In the genomic region with DNA sequence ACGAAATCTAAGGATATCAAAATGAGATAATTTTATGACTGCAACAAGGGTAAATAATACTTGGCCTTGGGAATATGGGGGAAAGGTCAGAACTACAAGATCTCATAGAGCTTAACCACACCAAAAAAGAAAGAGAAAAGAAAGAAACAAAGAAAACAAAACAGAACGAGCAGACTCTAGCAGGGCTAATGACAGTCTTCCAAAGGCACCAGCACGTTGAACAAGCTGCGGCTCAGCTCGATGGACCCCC, we compare ENCODE assay signal across 8 cellular contexts. TPM values are rescaled to one million over a fixed set of nuclear protein-coding genes. Genes with fewer than 3 reads are reported as not detected.
DNase-seq lines count a peak whose midpoint lies in the region; ATAC-seq and TF ChIP-seq lines count a peak whose summit lies in the region.

No MANE protein-coding gene starts in this region.

- H3K9ac ChIP-seq in colonic mucosa (ENCODE audit: low read depth in 2 of 2, low read length in 2 of 2) = peak overlapping the region; percentile 86 to 89

- H3K27me3 ChIP-seq in CD8-positive, alpha-beta memory T cell (ENCODE audit: insufficient read depth, low read length, poor library complexity, severe bottlenecking) = no peaks in the 10 kb centered on the region
- no peaks in the 10 kb centered on the region for H3K27me3 ChIP-seq in colonic mucosa
- no peaks in the 10 kb centered on the region for H3K27me3 ChIP-seq in naive thymus-derived CD4-positive, alpha-beta T cell (ENCODE audit: control insufficient read depth in 2 of 2, insufficient read depth in 2 of 2, low read length in 2 of 2)

- H3K36me3 ChIP-seq in CD8-positive, alpha-beta memory T cell (ENCODE audit: insufficient read depth, low read length) = no peaks in the 10 kb centered on the region
- H3K36me3 ChIP-seq in colonic mucosa = no peaks in the 10 kb centered on the region
- peaks cover 0 to 11% (median 0%) of the 10 kb centered on the region in 3 experiments for H3K36me3 ChIP-seq in naive thymus-derived CD4-positive, alpha-beta T cell (ENCODE audit: control insufficient read depth in 2 of 3, insufficient read depth in 3 of 3, low read length in 3 of 3)

- no peak for DNase-seq in CD8-positive, alpha-beta memory T cell
- DNase-seq in LoVo (ENCODE audit: low spot score) (peak; percentile 39), colonic mucosa (no peak), NK-92 (lab: John Stamatoyannopoulos, UW; ENCODE audit: unreplicated experiment) (no peak), activated gamma-delta T cell (lab: John Stamatoyannopoulos, UW) (no peak), COLO668 (lab: John Stamatoyannopoulos, UW; ENCODE audit: unreplicated experiment) (no peak)
- no peak for DNase-seq in naive thymus-derived CD4-positive, alpha-beta T cell
- no peak for DNase-seq in effector CD4-positive, alpha-beta T cell

- no peaks in the 10 kb centered on the region for H3K27me3 Mint-ChIP-seq in CD8-positive, alpha-beta memory T cell
- H3K27me3 Mint-ChIP-seq in naive thymus-derived CD4-positive, alpha-beta T cell = no peaks in the 10 kb centered on the region

- H3K4me3 Mint-ChIP-seq in CD8-positive, alpha-beta memory T cell = peak overlapping the region; percentile 85 to 100 (median 94)
- peak overlapping the region; percentile 88 to 99 (median 94) for H3K4me3 Mint-ChIP-seq in naive thymus-derived CD4-positive, alpha-beta T cell

- H3K4me1 ChIP-seq in CD8-positive, alpha-beta memory T cell (ENCODE audit: insufficient read depth, low read length) = peaks cover 25% of the 10 kb centered on the region
- H3K4me1 ChIP-seq in colonic mucosa = no peaks in the 10 kb centered on the region
- H3K4me1 ChIP-seq in naive thymus-derived CD4-positive, alpha-beta T cell (ENCODE audit: control insufficient read depth in 2 of 2, insufficient read depth in 2 of 2, low read length in 2 of 2) = peaks cover 10 to 16% of the 10 kb centered on the region in 2 donors

- no peak for TF ChIP-seq CTCF in colonic mucosa (IDR thresholded peaks at IDR 0.05)

- no peaks in the 10 kb centered on the region for H3K9me3 Mint-ChIP-seq in CD8-positive, alpha-beta memory T cell
- H3K9me3 Mint-ChIP-seq in naive thymus-derived CD4-positive, alpha-beta T cell = no peaks in the 10 kb centered on the region

- no peak for ATAC-seq in naive thymus-derived CD4-positive, alpha-beta T cell

- no peaks in the 10 kb centered on the region for H3K9me3 ChIP-seq in CD8-positive, alpha-beta memory T cell (ENCODE audit: low read length)
- no peaks in the 10 kb centered on the region for H3K9me3 ChIP-seq in colonic mucosa
- no peaks in the 10 kb centered on the region for H3K9me3 ChIP-seq in naive thymus-derived CD4-positive, alpha-beta T cell (ENCODE audit: control insufficient read depth in 2 of 3, low read length in 3 of 3)

- H3K4me1 Mint-ChIP-seq in CD8-positive, alpha-beta memory T cell = peaks cover 30 to 50% (median 43%) of the 10 kb centered on the region in 3 donors
- peaks cover 22 to 49% (median 40%) of the 10 kb centered on the region in 7 donors for H3K4me1 Mint-ChIP-seq in naive thymus-derived CD4-positive, alpha-beta T cell

- POLR2A ChIA-PET in CD8-positive, alpha-beta memory T cell (lab: Charles Lee) = interaction anchor here (0.8 to 2.8 kb wide), 13 partner anchors 10 to 1213 kb away, joined by 3 to 20 read pairs (median 7); a partner anchor contains a TSS
- POLR2A ChIA-PET in naive thymus-derived CD4-positive, alpha-beta T cell (lab: Charles Lee) = interaction anchor here (0.7 to 3.5 kb wide), 21 partner anchors 22 to 1214 kb away, joined by 3 to 29 read pairs (median 5); a partner anchor contains a TSS

- intact Hi-C loops in colonic mucosa (cut with DNase I) = loop anchor here (2.0 to 10.0 kb wide), 3 partner anchors 55 to 78 kb away; a partner anchor contains a TSS
- intact Hi-C loops in naive thymus-derived CD4-positive, alpha-beta T cell (cut with micrococcal nuclease) = loop anchor here (1.0 to 10.0 kb wide), 19 partner anchors 15 to 1895 kb away; a partner anchor contains a TSS

- H3K27ac Mint-ChIP-seq in CD8-positive, alpha-beta memory T cell = peak overlapping the region; percentile 86 to 99 (median 92)
- peak overlapping the region; percentile 83 to 98 (median 92) for H3K27ac Mint-ChIP-seq in naive thymus-derived CD4-positive, alpha-beta T cell

- CTCF ChIA-PET in CD8-positive, alpha-beta memory T cell (lab: Charles Lee) = interaction anchor here (0.9 to 4.2 kb wide), 14 partner anchors 9 to 250 kb away, joined by 3 to 35 read pairs (median 4); a partner anchor contains a TSS
- CTCF ChIA-PET in naive thymus-derived CD4-positive, alpha-beta T cell (lab: Charles Lee) = interaction anchor here (0.7 to 1.7 kb wide), 6 partner anchors 10 to 78 kb away, joined by 3 to 8 read pairs (median 4); a partner anchor contains a TSS

- peak overlapping the region; percentile 79 for H3K27ac ChIP-seq in CD8-positive, alpha-beta memory T cell (ENCODE audit: low read depth, low read length)
- H3K27ac ChIP-seq in colonic mucosa = peak overlapping the region; percentile 95
- peak overlapping the region; percentile 86 for H3K27ac ChIP-seq in naive thymus-derived CD4-positive, alpha-beta T cell (ENCODE audit: low read depth, low read length)

- H3K4me3 ChIP-seq in CD8-positive, alpha-beta memory T cell (ENCODE audit: low read length) = peak overlapping the region; percentile 86
- H3K4me3 ChIP-seq in colonic mucosa = peak overlapping the region; percentile 72
- H3K4me3 ChIP-seq in naive thymus-derived CD4-positive, alpha-beta T cell (ENCODE audit: low read length) = peak overlapping the region; percentile 73

- peaks cover 0 to 5% (median 0%) of the 10 kb centered on the region in 3 donors for H3K36me3 Mint-ChIP-seq in CD8-positive, alpha-beta memory T cell
- peaks cover 0 to 5% (median 3%) of the 10 kb centered on the region in 5 donors for H3K36me3 Mint-ChIP-seq in naive thymus-derived CD4-positive, alpha-beta T cell

RNA-seq across cellular contexts. Expression of a gene that starts 0.7 kb away (rescaled TPM):
- total RNA-seq in CD8-positive, alpha-beta memory T cell = 10 to 100 TPM; 25.3 to 29.8 TPM
- 42.0 TPM for polyA plus RNA-seq in CD8-positive, alpha-beta memory T cell
- 10 to 100 TPM; 80.3 to 95.7 TPM for total RNA-seq in colonic mucosa
- 10 to 100 TPM; 18.0 to 34.8 (median 25.8) TPM for total RNA-seq in naive thymus-derived CD4-positive, alpha-beta T cell
- 10 to 100 TPM; 27.1 to 33.8 TPM for polyA plus RNA-seq in naive thymus-derived CD4-positive, alpha-beta T cell

RNA-seq across cellular contexts. Expression of a gene that starts 52.4 kb away (rescaled TPM):
- total RNA-seq in CD8-positive, alpha-beta memory T cell = 10 to 100 TPM; 36.5 to 39.1 TPM
- 17.7 TPM for polyA plus RNA-seq in CD8-positive, alpha-beta memory T cell
- total RNA-seq in colonic mucosa = 10 to 100 TPM in 1 of 2 donors, 1 to 10 TPM in 1; 7.0 to 12.5 TPM
- 10 to 100 TPM; 21.5 to 39.4 (median 23.4) TPM for total RNA-seq in naive thymus-derived CD4-positive, alpha-beta T cell
- polyA plus RNA-seq in naive thymus-derived CD4-positive, alpha-beta T cell = 10 to 100 TPM; 24.2 to 24.7 TPM
